ENCODE assay signal across 8 cellular contexts in the genomic region with DNA sequence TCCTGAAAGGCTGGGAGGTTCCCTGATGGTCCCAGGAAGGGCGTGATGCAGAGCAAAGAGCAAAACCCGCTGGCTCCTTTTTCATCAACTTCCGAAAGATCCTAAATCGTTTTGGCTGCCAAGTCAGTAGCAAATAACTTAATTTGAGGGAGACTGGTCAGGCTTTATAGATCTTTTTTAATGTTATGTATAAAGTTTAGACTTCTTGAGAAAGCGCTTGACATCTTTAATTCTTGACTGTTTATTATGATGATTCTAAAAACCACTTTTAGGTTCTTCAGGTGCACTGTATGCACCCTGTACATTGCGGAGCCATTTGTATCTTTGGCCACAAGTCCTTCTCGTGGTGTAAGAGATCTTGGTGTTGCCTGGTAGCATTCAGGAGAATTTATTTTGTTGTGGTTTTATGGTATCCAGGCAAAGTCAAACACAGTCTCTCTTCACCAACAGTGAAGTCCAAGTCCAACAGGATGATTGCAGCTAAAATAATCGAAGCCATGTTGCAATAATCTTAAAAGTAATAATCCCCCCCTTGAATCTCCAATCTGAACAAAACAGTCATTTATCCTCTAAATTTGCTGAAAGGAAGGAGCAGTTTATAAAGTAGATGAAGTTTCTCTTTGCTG. TPM values are rescaled to one million over a fixed set of nuclear protein-coding genes. Genes with fewer than 3 reads are reported as not detected.
A peak's percentile ranks its signal among the peaks of the same experiment; 100 is the strongest.
DNase-seq lines count a peak whose midpoint lies in the region; ATAC-seq and TF ChIP-seq lines count a peak whose summit lies in the region.

No MANE protein-coding gene starts in this region.

- H3K4me3 Mint-ChIP-seq in T-helper 1 cell treated with Interleukin-12 subunit alpha and Interleukin-12 subunit beta and Interleukin-4 antibody, amounts not matched to agents 30 μg/mL and 1 μg/mL, for 36 hours = peak overlapping the region; percentile 8

- DNase-seq in T-helper 1 cell = no peak
- DNase-seq in caudate nucleus (lab: John Stamatoyannopoulos, UW) = no peak
- no peak for DNase-seq in lung (ENCODE audit: low spot score)
- no peak for DNase-seq in testis
- DNase-seq in NK-92 (lab: John Stamatoyannopoulos, UW; ENCODE audit: unreplicated experiment) = no peak
- DNase-seq in DMS79 (lab: John Stamatoyannopoulos, UW) = no peak

- intact Hi-C loops in testis (cut with DNase I; ENCODE audit: low total_unique reads) = no loop called here

- peaks cover 12% of the 10 kb centered on the region for H3K4me1 Mint-ChIP-seq in T-helper 1 cell treated with Interleukin-12 subunit alpha and Interleukin-12 subunit beta and Interleukin-4 antibody, amounts not matched to agents 30 μg/mL and 1 μg/mL, for 36 hours (ENCODE audit: low read depth)

- no peaks in the 10 kb centered on the region for H3K36me3 Mint-ChIP-seq in T-helper 1 cell treated with Interleukin-12 subunit alpha and Interleukin-12 subunit beta and Interleukin-4 antibody, amounts not matched to agents 30 μg/mL and 1 μg/mL, for 36 hours (ENCODE audit: low read depth)

- TF ChIP-seq CTCF in lung (IDR thresholded peaks at IDR 0.05; ENCODE audit: control extremely low read depth, extremely low read depth) (no peak), testis (IDR thresholded peaks at IDR 0.05) (no peak)

- peak overlapping the region; percentile 52 for H3K4me3 ChIP-seq in lung
- peak overlapping the region; percentile 57 to 68 for H3K4me3 ChIP-seq in testis

- H3K27me3 ChIP-seq in lung (ENCODE audit: control insufficient read depth, insufficient read depth) = no peaks in the 10 kb centered on the region
- H3K27me3 ChIP-seq in testis = no peaks in the 10 kb centered on the region

- no peaks in the 10 kb centered on the region for H3K36me3 ChIP-seq in lung (ENCODE audit: control insufficient read depth in 2 of 2, insufficient read depth in 2 of 2, low read length in 2 of 2)
- H3K36me3 ChIP-seq in testis (ENCODE audit: low read depth, missing control alignments) = no peaks in the 10 kb centered on the region

- ATAC-seq in lung (ENCODE audit: insufficient read depth, low FRiP score) (no peak), GM21737 (IDR thresholded peaks at IDR 0.05; ENCODE audit: unreplicated experiment) (no peak)

- H3K27ac ChIP-seq in caudate nucleus (ENCODE audit: low read depth, low read length) (peak overlapping the region; percentile 44), lung (ENCODE audit: low read depth in 1 of 2, low read length in 1 of 2) (peak overlapping the region in 1 of 2 donors; percentile 52), testis (peak overlapping the region; percentile 67)

- no peaks in the 10 kb centered on the region for H3K9me3 ChIP-seq in lung (ENCODE audit: control insufficient read depth in 2 of 2, insufficient read depth in 1 of 2, low read length in 1 of 2)
- H3K9me3 ChIP-seq in testis = no peaks in the 10 kb centered on the region

- TF ChIP-seq POLR2A in testis (IDR thresholded peaks at IDR 0.05) = no peak

- H3K27me3 Mint-ChIP-seq in T-helper 1 cell treated with Interleukin-12 subunit alpha and Interleukin-12 subunit beta and Interleukin-4 antibody, amounts not matched to agents 30 μg/mL and 1 μg/mL, for 36 hours (ENCODE audit: low read depth) = peaks cover 44% of the 10 kb centered on the region

- H3K4me1 ChIP-seq in lung (ENCODE audit: control insufficient read depth in 2 of 2, insufficient read depth in 2 of 2, low read length in 2 of 2) (peaks cover 0 to 6% of the 10 kb centered on the region in 2 donors), testis (no peaks in the 10 kb centered on the region)

- no peaks in the 10 kb centered on the region for H3K9me3 Mint-ChIP-seq in T-helper 1 cell treated with Interleukin-12 subunit alpha and Interleukin-12 subunit beta and Interleukin-4 antibody, amounts not matched to agents 30 μg/mL and 1 μg/mL, for 36 hours

- 47 to 48% methylated on average over 8 of the region's 8 CpGs for WGBS in lung, 2 donors
- 34 to 37% methylated on average over 8 of the region's 8 CpGs for WGBS in testis, 2 donors

- no peak overlapping the region for H3K27ac Mint-ChIP-seq in T-helper 1 cell treated with Interleukin-12 subunit alpha and Interleukin-12 subunit beta and Interleukin-4 antibody, amounts not matched to agents 30 μg/mL and 1 μg/mL, for 36 hours

RNA-seq across cellular contexts. Expression of gene SYNE1, which starts 0.4 kb away (rescaled TPM):
- total RNA-seq in lung = 100 to 1,000 TPM; 206 to 352 TPM
- polyA plus RNA-seq in lung = 10 to 100 TPM; 26.4 to 56.5 TPM
- total RNA-seq in testis = 100 to 1,000 TPM; 228 to 255 TPM
- polyA plus RNA-seq in testis (ENCODE audit: insufficient read depth, low read depth, low replicate concordance) = 57.2 TPM
